In genomic region chr19:39428309-39429112, GRCh38 we compare ENCODE assay signal across 10 cellular contexts. TPM values are rescaled to one million over a fixed set of nuclear protein-coding genes. Genes with fewer than 3 reads are reported as not detected.
DNase-seq lines count a peak whose midpoint lies in the region; ATAC-seq and TF ChIP-seq lines count a peak whose summit lies in the region.
"Had no signal": no experiment of that assay in that cellular context is flagged by ENCODE, and none has a peak within 500 bp of the region (broad histone marks: within the 10 kb centered on the region; RNA-seq: fewer than 3 reads in every experiment).

No MANE protein-coding gene starts in this region.

- H3K36me3 ChIP-seq in liver (ENCODE audit: control insufficient read depth in 4 of 4, insufficient read depth in 3 of 4, low read depth in 1 of 4, low read length in 3 of 4) (peaks cover 12 to 14% (median 13%) of the 10 kb centered on the region in 4 donors), tibial nerve (peaks cover 0 to 47% (median 3%) of the 10 kb centered on the region in 3 donors)

- H3K4me3 ChIP-seq in liver (ENCODE audit: low read depth in 1 of 3, low read length in 3 of 3) (no peak overlapping the region), tibial nerve (no peak overlapping the region)

- peaks cover 46% of the 10 kb centered on the region for H3K36me3 Mint-ChIP-seq in CD4-positive, alpha-beta T cell (ENCODE audit: low read depth)

- H3K27ac Mint-ChIP-seq in CD4-positive, alpha-beta T cell: no peak overlapping the region
- H3K27ac Mint-ChIP-seq: activated CD4-positive, alpha-beta memory T cell treated with anti-CD3 and anti-CD28 coated beads for 36 hours had no signal

- no peak for TF ChIP-seq RAD21 in liver (IDR thresholded peaks at IDR 0.05)

- H3K9me3 ChIP-seq in liver (ENCODE audit: control insufficient read depth in 4 of 4, low read length in 3 of 4): no peaks in the 10 kb centered on the region
- no peaks in the 10 kb centered on the region for H3K9me3 ChIP-seq in tibial nerve
- no peaks in the 10 kb centered on the region for H3K9me3 ChIP-seq in CD4-positive, alpha-beta T cell (ENCODE audit: control insufficient read depth, low read length)

- POLR2A ChIA-PET in CD4-positive, alpha-beta T cell (lab: Charles Lee): interaction anchor here (1.2 kb wide), 2 partner anchors 17 to 27 kb away, joined by 3 to 4 read pairs; partner anchors contain the start of gene SUPT5H

- DNase-seq in DMS 273 (lab: John Stamatoyannopoulos, UW; ENCODE audit: unreplicated experiment) (peak; percentile 62), DMS 273 treated with DMSO at 0.1 percent for 48 hours (lab: John Stamatoyannopoulos, UW) (no peak), dedifferentiated amniotic fluid mesenchymal stem cell (ENCODE audit: extremely low spot score) (peak; percentile 67), tibial nerve (ENCODE audit: low spot score in 2 of 2) (peak in 1 of 2 donors; percentile 46), NCI-H1105 treated with DMSO at 0.1 percent for 48 hours (lab: John Stamatoyannopoulos, UW) (no peak)
- DNase-seq in CD4-positive, alpha-beta T cell: no peak
- DNase-seq: activated CD4-positive, alpha-beta memory T cell treated with anti-CD3 and anti-CD28 coated beads for 36 hours had no signal

- TF ChIP-seq POLR2A in tibial nerve (IDR thresholded peaks at IDR 0.05): peak in 1 of 2 donors; percentile 10

- H3K9ac ChIP-seq in liver (ENCODE audit: low read depth in 1 of 2, low read length in 2 of 2): no peak overlapping the region

- H3K4me1 Mint-ChIP-seq in CD4-positive, alpha-beta T cell (ENCODE audit: low read depth): peaks cover 19% of the 10 kb centered on the region

- CTCF ChIA-PET in CD4-positive, alpha-beta T cell (lab: Charles Lee): interaction anchor here (1.0 kb wide), 1 partner anchor 16 kb away, joined by 3 read pairs; the partner anchor contains the start of gene PLEKHG2

- H3K4me1 ChIP-seq in liver (ENCODE audit: control insufficient read depth in 4 of 4, insufficient read depth in 4 of 4, low read length in 3 of 4) (peaks cover 0 to under 1% (median 0%) of the 10 kb centered on the region in 4 donors), tibial nerve (peaks cover 0 to 61% (median 20%) of the 10 kb centered on the region in 4 donors)

- no peaks in the 10 kb centered on the region for H3K27me3 Mint-ChIP-seq in CD4-positive, alpha-beta T cell
- H3K27me3 Mint-ChIP-seq: activated CD4-positive, alpha-beta memory T cell treated with anti-CD3 and anti-CD28 coated beads for 36 hours had no signal

- peak in 1 of 2 donors; percentile 84 for TF ChIP-seq EP300 in tibial nerve (IDR thresholded peaks at IDR 0.05)

- TF ChIP-seq CTCF in liver (IDR thresholded peaks at IDR 0.05; ENCODE audit: low read depth, low read length, missing input control): no peak
- no peak for TF ChIP-seq CTCF in tibial nerve (IDR thresholded peaks at IDR 0.05)
- TF ChIP-seq CTCF in CD4-positive, alpha-beta T cell (IDR thresholded peaks at IDR 0.05): no peak

- intact Hi-C loops in CD4-positive, alpha-beta T cell (cut with DNase I, micrococcal nuclease): no loop called here

- H3K9me3 Mint-ChIP-seq in CD4-positive, alpha-beta T cell: no peaks in the 10 kb centered on the region
- H3K9me3 Mint-ChIP-seq: activated CD4-positive, alpha-beta memory T cell treated with anti-CD3 and anti-CD28 coated beads for 36 hours had no signal

- no peak overlapping the region for H3K4me3 Mint-ChIP-seq in CD4-positive, alpha-beta T cell
- H3K4me3 Mint-ChIP-seq: activated CD4-positive, alpha-beta memory T cell treated with anti-CD3 and anti-CD28 coated beads for 36 hours had no signal

- WGBS in liver: 42% methylated on average over 22 of the region's 22 CpGs
- 20 to 22% methylated on average over 18 to 20 of the region's 22 CpGs for WGBS in tibial nerve, 2 donors

- ATAC-seq in CD4-positive, alpha-beta T cell (ENCODE audit: poor library complexity): no peak
- no peak for ATAC-seq in GM21825 (IDR thresholded peaks at IDR 0.05; ENCODE audit: unreplicated experiment)

- H3K27me3 ChIP-seq in liver (ENCODE audit: control insufficient read depth in 4 of 4, insufficient read depth in 4 of 4, low read length in 3 of 4): no peaks in the 10 kb centered on the region
- H3K27me3 ChIP-seq in tibial nerve: no peaks in the 10 kb centered on the region
- H3K27me3 ChIP-seq in CD4-positive, alpha-beta T cell (ENCODE audit: control insufficient read depth, insufficient read depth, low read length): no peaks in the 10 kb centered on the region

- H3K27ac ChIP-seq in liver (ENCODE audit: low read depth in 1 of 2, low read length in 2 of 2) (peak overlapping the region; percentile 41 to 51), tibial nerve (peak overlapping the region; percentile 34 to 88 (median 65))
- H3K27ac ChIP-seq in CD4-positive, alpha-beta T cell (ENCODE audit: low read depth, low read length): no peak overlapping the region
- H3K27ac ChIP-seq: 22Rv1 had no signal

TF ChIP-seq in liver, 16 proteins besides CTCF, POLR2A, EP300 and RAD21:
- TF ChIP-seq SP1 (IDR thresholded peaks at IDR 0.05) (peak; percentile 13), YY1 (IDR thresholded peaks at IDR 0.05) (no peak), ATF3 (IDR thresholded peaks at IDR 0.05) (no peak), NR2F2 (IDR thresholded peaks at IDR 0.05) (peak; percentile 81), HNF4G (IDR thresholded peaks at IDR 0.05) (no peak), RXRA (IDR thresholded peaks at IDR 0.05) (peak in 1 of 2 donors; percentile 27), REST (IDR thresholded peaks at IDR 0.05) (peak; percentile 61), EGR1 (IDR thresholded peaks at IDR 0.05; ENCODE audit: low read depth in 2 of 2) (no peak), FOXA2 (IDR thresholded peaks at IDR 0.05) (no peak)
TF ChIP-seq in liver: peak in this region for 4.

RNA-seq across cellular contexts. Expression of gene RPS16, which starts 7.2 kb away (rescaled TPM):
- total RNA-seq in liver: 100 to 1,000 TPM; 109 to 111 TPM
- 1,000 to 10,000 TPM in 1 of 2 donors, 100 to 1,000 TPM in 1; 324 to 1,094 TPM for polyA plus RNA-seq in liver
- 1,000 to 10,000 TPM; 1,048 to 1,762 (median 1,462) TPM for total RNA-seq in tibial nerve
- 1,000 to 10,000 TPM; 4,625 to 4,839 TPM for total RNA-seq in CD4-positive, alpha-beta T cell

RNA-seq across cellular contexts. Expression of gene PLEKHG2, which starts 16.0 kb away (rescaled TPM):
- total RNA-seq in liver (1 to 10 TPM; 3.7 to 4.5 TPM), tibial nerve (10 to 100 TPM; 20.1 to 62.1 (median 35.6) TPM)
- 1 to 10 TPM; 2.1 to 2.2 TPM for polyA plus RNA-seq in liver
- 10 to 100 TPM; 80.6 to 81.4 TPM for total RNA-seq in CD4-positive, alpha-beta T cell

RNA-seq across cellular contexts. Expression of gene SUPT5H, which starts 16.9 kb away (rescaled TPM):
- total RNA-seq in liver (10 to 100 TPM; 19.3 to 48.0 TPM), tibial nerve (100 to 1,000 TPM in 3 of 4 donors, 10 to 100 TPM in 1; 94.4 to 120 (median 106) TPM)
- polyA plus RNA-seq in liver: 10 to 100 TPM; 42.5 to 52.5 TPM
- total RNA-seq in CD4-positive, alpha-beta T cell: 100 to 1,000 TPM; 322 to 333 TPM

RNA-seq across cellular contexts. Expression of gene ZFP36, which starts 21.9 kb away (rescaled TPM):
- 1 to 10 TPM; 3.6 to 9.0 TPM for total RNA-seq in liver
- 10 to 100 TPM; 62.0 to 91.9 TPM for polyA plus RNA-seq in liver
- total RNA-seq in tibial nerve: 100 to 1,000 TPM; 125 to 274 (median 178) TPM
- 1,000 to 10,000 TPM; 1,278 to 1,362 TPM for total RNA-seq in CD4-positive, alpha-beta T cell

RNA-seq across cellular contexts. Expression of gene MED29, which starts 37.3 kb away (rescaled TPM):
- total RNA-seq in liver (10 to 100 TPM; 11.0 to 13.8 TPM), tibial nerve (10 to 100 TPM; 32.9 to 52.5 (median 37.6) TPM)
- 10 to 100 TPM; 21.0 to 24.2 TPM for polyA plus RNA-seq in liver
- total RNA-seq in CD4-positive, alpha-beta T cell: 10 to 100 TPM; 45.0 to 46.1 TPM

Comparison
In these comparisons a context has a peak if more than half of its experiments do, and no peak if none do; other contexts are left out.
1. DNase-seq: peak in DMS 273 (single experiment) and dedifferentiated amniotic fluid mesenchymal stem cell (single experiment); none in DMS 273 treated with DMSO at 0.1 percent for 48 hours (single experiment), CD4-positive, alpha-beta T cell (0 of 10) and NCI-H1105 treated with DMSO at 0.1 percent for 48 hours (single experiment).
2. RNA of gene RPS16, which starts 7.2 kb away (total RNA-seq): 4,625 to 4,839 TPM in CD4-positive, alpha-beta T cell and 1,048 to 1,762 TPM in tibial nerve; 109 to 111 TPM in liver; every median in the first group is over 4 times any median in the second.